Comparison of ENCODE assay signal across 8 cellular contexts in the genomic region with DNA sequence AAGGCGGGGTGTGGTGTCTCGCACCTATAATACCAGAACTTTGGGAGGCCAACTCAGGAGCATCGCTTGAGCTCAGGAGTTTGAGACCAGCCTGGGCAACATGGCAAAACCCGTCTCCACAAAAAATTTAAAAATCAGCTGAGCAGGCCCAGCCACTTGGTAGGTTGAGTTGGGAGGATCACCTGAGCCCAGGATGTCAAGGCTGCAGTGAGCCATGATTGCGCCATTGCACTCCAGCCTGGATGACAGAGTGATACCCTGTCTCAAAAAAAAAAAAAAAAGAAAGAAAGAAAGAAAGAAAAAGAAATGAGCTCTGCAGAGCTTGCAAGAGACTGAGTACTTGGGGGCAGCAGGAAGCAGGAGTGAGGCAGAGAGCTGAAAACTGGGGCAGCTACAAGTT. TPM values are rescaled to one million over a fixed set of nuclear protein-coding genes. Genes with fewer than 3 reads are reported as not detected.
A peak's percentile ranks its signal among the peaks of the same experiment; 100 is the strongest.
DNase-seq lines count a peak whose midpoint lies in the region; ATAC-seq and TF ChIP-seq lines count a peak whose summit lies in the region.
"Not testable (repeated sequence)": the region's sequence is repeated elsewhere in the genome, so short reads cannot be mapped to it uniquely, and the experiment has no call there.
"Had no signal": no experiment of that assay in that cellular context is flagged by ENCODE, and none has a peak within 500 bp of the region (broad histone marks: within the 10 kb centered on the region; RNA-seq: fewer than 3 reads in every experiment).

No MANE protein-coding gene starts in this region.

- not testable (repeated sequence) for TF ChIP-seq CTCF in RWPE1 (conservative IDR thresholded peaks at IDR 0.05; ENCODE audit: low read depth); adrenal gland (IDR thresholded peaks at IDR 0.05); nephron progenitor cell (IDR thresholded peaks at IDR 0.05)

- not testable (repeated sequence) for H3K27me3 Mint-ChIP-seq in IgD-negative memory B cell; activated T-cell treated with anti-CD3 and anti-CD28 coated beads, Interleukin-2, amount 50 U/mL, for 72 hours (ENCODE audit: low read depth); nephron progenitor cell (ENCODE audit: low read depth, poor library complexity)

- not testable (repeated sequence) for H3K27me3 ChIP-seq in Karpas-422 (ENCODE audit: low read length); adrenal gland; thymus (ENCODE audit: control insufficient read depth, insufficient read depth)

- not testable (repeated sequence) for H4K20me1 ChIP-seq in Karpas-422 (ENCODE audit: insufficient read depth, low read depth, low read length)

- H3K36me3 Mint-ChIP-seq in IgD-negative memory B cell, result not testable (repeated sequence)
- H3K36me3 Mint-ChIP-seq in activated T-cell treated with anti-CD3 and anti-CD28 coated beads, Interleukin-2, amount 50 U/mL, for 72 hours (ENCODE audit: insufficient read depth in 2 of 2), result peaks cover 0 to 12% of the 10 kb centered on the region in 2 donors
- H3K36me3 Mint-ChIP-seq in nephron progenitor cell (ENCODE audit: low read depth), result peaks cover 42% of the 10 kb centered on the region

- TF ChIP-seq POLR2A in adrenal gland (IDR thresholded peaks at IDR 0.05), result not testable (repeated sequence)

- not testable (repeated sequence) for H3K79me2 ChIP-seq in Karpas-422 (ENCODE audit: low read length)

- H3K9me2 ChIP-seq in Karpas-422 (replicated peaks; ENCODE audit: insufficient read depth, low read length), result not testable (repeated sequence)

- intact Hi-C loops in adrenal gland (cut with DNase I), result not testable (repeated sequence)

- not testable (repeated sequence) for H3K27ac ChIP-seq in Karpas-422 (ENCODE audit: low read length); adrenal gland
- H3K27ac ChIP-seq in RWPE1 (peak overlapping the region; percentile 28), thymus (ENCODE audit: low read depth) (peak overlapping the region; percentile 53)

- H3K4me1 Mint-ChIP-seq in IgD-negative memory B cell; activated T-cell treated with anti-CD3 and anti-CD28 coated beads, Interleukin-2, amount 50 U/mL, for 72 hours (ENCODE audit: low read depth): not testable (repeated sequence)
- peaks cover 14% of the 10 kb centered on the region for H3K4me1 Mint-ChIP-seq in nephron progenitor cell

- H3K9me3 Mint-ChIP-seq in IgD-negative memory B cell; activated T-cell treated with anti-CD3 and anti-CD28 coated beads, Interleukin-2, amount 50 U/mL, for 72 hours; nephron progenitor cell: not testable (repeated sequence)

- POLR2A ChIA-PET in RWPE1 (lab: Yijun Ruan, JAX; ENCODE audit: low non-redundant PET), result interaction anchor here (0.6 kb wide), 1 partner anchor 136 kb away, joined by 6 read pairs; no protein-coding TSS in a partner anchor

- 85 to 90% (median 89%) methylated on average over 5 of the region's 5 CpGs for WGBS in adrenal gland, 4 donors
- 96% methylated on average over 5 of the region's 5 CpGs for WGBS in thymus

- not testable (repeated sequence) for H3K4me1 ChIP-seq in Karpas-422 (ENCODE audit: low read length); thymus (ENCODE audit: control insufficient read depth, insufficient read depth, low read length)
- H3K4me1 ChIP-seq in adrenal gland (replicated peaks in 1 of 2), result peaks cover 26 to 30% of the 10 kb centered on the region in 2 donors

- not testable (repeated sequence) for H3K4me3 Mint-ChIP-seq in IgD-negative memory B cell; activated T-cell treated with anti-CD3 and anti-CD28 coated beads, Interleukin-2, amount 50 U/mL, for 72 hours; nephron progenitor cell

- CTCF ChIA-PET in RWPE1 (lab: Yijun Ruan, JAX), result interaction anchor here (0.7 kb wide), 1 partner anchor 244 kb away, joined by 3 read pairs; no protein-coding TSS in a partner anchor

- not testable (repeated sequence) for H3K36me3 ChIP-seq in Karpas-422 (ENCODE audit: insufficient read depth, low read length); thymus (ENCODE audit: control insufficient read depth, insufficient read depth)
- H3K36me3 ChIP-seq in adrenal gland (replicated peaks in 1 of 2), result peaks cover 0 to 28% of the 10 kb centered on the region in 2 donors

- not testable (repeated sequence) for H3K9ac ChIP-seq in Karpas-422 (ENCODE audit: low read length)

- DNase-seq in Karpas-422 (peak; percentile 23), adrenal gland (peak in 5 of 7 donors; percentile 45 to 68 (median 52))
- not testable (repeated sequence) for DNase-seq in RWPE1 (ENCODE audit: low spot score); activated T-cell treated with anti-CD3 and anti-CD28 coated beads, Interleukin-2, amount 50 U/mL, for 72 hours; nephron progenitor cell

- H3K27ac Mint-ChIP-seq in IgD-negative memory B cell, result peak overlapping the region in 2 of 3 donors; percentile 47 to 53
- peak overlapping the region; percentile 31 for H3K27ac Mint-ChIP-seq in activated T-cell treated with anti-CD3 and anti-CD28 coated beads, Interleukin-2, amount 50 U/mL, for 72 hours
- peak overlapping the region; percentile 89 for H3K27ac Mint-ChIP-seq in nephron progenitor cell

- not testable (repeated sequence) for H3K4me3 ChIP-seq in Karpas-422 (ENCODE audit: low read length); adrenal gland
- H3K4me3 ChIP-seq in thymus (ENCODE audit: low read length), result peak overlapping the region; percentile 38

- H3K9me3 ChIP-seq in Karpas-422 (ENCODE audit: low read length); adrenal gland (replicated peaks in 1 of 3); thymus (ENCODE audit: control insufficient read depth): not testable (repeated sequence)

- H3K4me2 ChIP-seq in Karpas-422 (ENCODE audit: low read depth, low read length, poor library complexity, severe bottlenecking), result not testable (repeated sequence)

- ATAC-seq in activated T-cell treated with anti-CD3 and anti-CD28 coated beads, Interleukin-2, amount 50 U/mL, for 72 hours (replicated peaks in 1 of 2), result not testable (repeated sequence)

- not testable (repeated sequence) for H2AFZ ChIP-seq in Karpas-422 (ENCODE audit: low read length)

RNA-seq across cellular contexts. Expression of a gene that starts 28.2 kb away (rescaled TPM):
- polyA plus RNA-seq in IgD-negative memory B cell (96.1 TPM), adrenal gland (100 to 1,000 TPM in 1 of 3 donors, 10 to 100 TPM in 2; 52.1 to 233 (median 57.2) TPM), thymus (64.5 TPM)
- 50.1 and 56.2 TPM in 2 replicates for total RNA-seq in Karpas-422 (2014; rRNA removed; shearing (Covaris generic); ENCODE audit: low replicate concordance)
- total RNA-seq in activated T-cell treated with anti-CD3 and anti-CD28 coated beads, Interleukin-2, amount 50 U/mL, for 72 hours, result 100 to 1,000 TPM; 115 to 125 TPM
- 100 to 1,000 TPM in 3 of 8 donors, 10 to 100 TPM in 5; 68.6 to 221 (median 89.4) TPM for total RNA-seq in adrenal gland

RNA-seq across cellular contexts. Expression of a gene that starts 51.3 kb away (rescaled TPM):
- polyA plus RNA-seq in IgD-negative memory B cell (1.7 TPM), adrenal gland (10 to 100 TPM in 2 of 3 donors, under 1 TPM in 1; 0.20 to 85.2 (median 78.5) TPM), thymus (25.1 TPM)
- 1.5 TPM in 2 replicates for total RNA-seq in Karpas-422 (2014; rRNA removed; shearing (Covaris generic); ENCODE audit: low replicate concordance)
- 1 to 10 TPM; 5.0 to 7.4 TPM for total RNA-seq in activated T-cell treated with anti-CD3 and anti-CD28 coated beads, Interleukin-2, amount 50 U/mL, for 72 hours
- 1 to 10 TPM in 5 of 8 donors, not detected in 3; 1.4 to 3.3 (median 1.8) TPM for total RNA-seq in adrenal gland
- total RNA-seq: A172 had no signal

Comparison
In these comparisons a context has a peak if more than half of its experiments do, and no peak if none do; other contexts are left out.
1. H3K27ac Mint-ChIP-seq: peak in every context shown above with its lines; median percentile 89 in nephron progenitor cell; 50 in IgD-negative memory B cell; 31 in activated T-cell treated with anti-CD3 and anti-CD28 coated beads, Interleukin-2, amount 50 U/mL, for 72 hours.